32 cellular contexts compared by ENCODE assay signal in genomic region chr6:108362455-108362854, GRCh38.
"Had no signal": no experiment of that assay in that cellular context is flagged by ENCODE, and none has a peak within 500 bp of the region (broad histone marks: within the 10 kb centered on the region; RNA-seq: fewer than 3 reads in every experiment).

No MANE protein-coding gene starts in this region.

- ATAC-seq: activated CD8-positive, alpha-beta T cell treated with anti-CD3 and anti-CD28 coated beads for 36 hours; activated naive CD4-positive, alpha-beta T cell treated with anti-CD3 and anti-CD28 coated beads, Interleukin-2, amount 50 U/mL, for 72 hours; activated T-cell treated with anti-CD3 and anti-CD28 coated beads, Interleukin-2, amount 50 U/mL, for 4 hours; activated T-cell treated with anti-CD3 and anti-CD28 coated beads, Interleukin-2, amount 50 U/mL, for 72 hours; activated T-helper 17 cell treated with anti-CD3 and anti-CD28 coated beads, Interleukin-2, amount 50 U/mL, for 72 hours; body of pancreas had no signal

- H3K9me3 ChIP-seq: adrenal gland, body of pancreas, breast epithelium had no signal

- FAIRE-seq: TTC549 had no signal

- H3K36me3 ChIP-seq: adrenal gland, brain microvascular endothelial cell, breast epithelium had no signal

- H3K27me3 ChIP-seq: adrenal gland, body of pancreas, brain microvascular endothelial cell, breast epithelium had no signal

- DNase-seq: activated B cell treated with CpG ODN at 0.5 μM for 24 hours; activated CD4-positive, alpha-beta memory T cell treated with anti-CD3 and anti-CD28 coated beads for 36 hours; activated CD4-positive, alpha-beta T cell treated with anti-CD3 and anti-CD28 coated beads for 4 hours; activated CD4-positive, alpha-beta T cell treated with anti-CD3 and anti-CD28 coated beads, Interleukin-2, amount 10 ng/mL, durations not matched to agents 24 days and 14 days; activated CD4-positive, alpha-beta T cell treated with anti-CD3 and anti-CD28 coated beads, Interleukin-2, amount 50 U/mL, for 1 hour; activated CD4-positive, alpha-beta T cell treated with anti-CD3 and anti-CD28 coated beads, Interleukin-2, amount 50 U/mL, for 4 hours; activated CD4-positive, CD25-positive, alpha-beta regulatory T cell treated with anti-CD3 and anti-CD28 coated beads, Interleukin-2, amount 50 U/mL, for 72 hours; activated CD8-positive, alpha-beta memory T cell treated with anti-CD3 and anti-CD28 coated beads, Interleukin-2, amount 50 U/mL, for 4 hours; activated CD8-positive, alpha-beta T cell treated with anti-CD3 and anti-CD28 coated beads for 36 hours; activated effector memory CD4-positive, alpha-beta T cell treated with anti-CD3 and anti-CD28 coated beads, Interleukin-2, amount 50 U/mL, for 16 hours; activated gamma-delta T cell treated with Interleukin-2 at 50 U/mL for 16 hours; activated naive CD4-positive, alpha-beta T cell; activated naive CD4-positive, alpha-beta T cell treated with anti-CD3 and anti-CD28 coated beads for 36 hours; activated naive CD4-positive, alpha-beta T cell treated with anti-CD3 and anti-CD28 coated beads, Interleukin-2, amount 50 U/mL, for 16 hours; activated naive CD8-positive, alpha-beta T cell treated with anti-CD3 and anti-CD28 coated beads for 36 hours; activated T-cell treated with anti-CD3 and anti-CD28 coated beads for 4 hours; activated T-cell treated with anti-CD3 and anti-CD28 coated beads, Interleukin-2, amount 50 U/mL, for 1 hour; activated T-cell treated with anti-CD3 and anti-CD28 coated beads, Interleukin-2, amount 50 U/mL, for 4 hours; activated T-cell treated with anti-CD3 and anti-CD28 coated beads, Interleukin-2, amount 50 U/mL, for 72 hours; adrenal gland; amniotic stem cell; aorta; body of pancreas; brain microvascular endothelial cell; central memory CD4-positive, alpha-beta T cell; T-helper 2 cell; T-helper 9 cell had no signal

- H3K27ac ChIP-seq: adrenal gland, body of pancreas, brain microvascular endothelial cell, breast epithelium, VCaP had no signal

- H3K4me3 ChIP-seq: adrenal gland, body of pancreas, breast epithelium had no signal

- H3K4me1 ChIP-seq: body of pancreas, breast epithelium had no signal
